1 cellular context compared by ENCODE assay signal in the genomic region with DNA sequence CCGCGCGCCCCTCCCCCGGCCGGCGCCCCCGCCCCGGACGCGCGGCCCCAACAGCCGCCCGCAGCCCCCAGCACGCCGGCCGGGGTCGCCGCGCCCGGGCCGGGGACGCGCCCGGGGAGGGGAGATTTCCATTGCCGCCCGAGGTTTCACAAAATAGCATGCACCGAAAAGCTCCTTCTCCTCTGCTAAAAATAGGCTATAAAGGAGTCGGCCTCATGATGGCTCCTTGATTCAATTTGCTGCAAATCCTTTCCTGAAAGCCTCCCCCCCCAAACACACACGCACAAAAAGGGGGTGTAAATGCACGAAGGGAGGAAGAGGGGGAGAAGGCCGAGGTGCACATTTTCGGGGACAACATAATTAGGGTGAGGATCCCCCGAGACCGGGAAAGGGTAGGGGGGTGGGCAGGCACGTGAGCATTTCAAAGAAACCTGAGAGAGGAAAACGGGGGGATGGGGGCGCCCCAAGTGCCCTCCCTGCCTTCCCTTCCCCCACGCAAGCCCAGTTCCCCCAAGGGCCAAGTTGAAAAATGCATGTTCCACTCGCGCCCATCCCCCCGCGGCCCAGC.
TF ChIP-seq lines count a peak whose summit lies in the region.

No MANE protein-coding gene starts in this region.

TF ChIP-seq in K562, 482 proteins besides CTCF, POLR2A, EP300 and RAD21 (continued from another document and continues in another):
- peak; percentile 38; the same call in 1 of the 2 replicates for TF ChIP-seq PHF8 (IDR thresholded peaks at IDR 0.05; ENCODE audit: borderline replicate concordance, low read length)
- TF ChIP-seq HDAC1 (IDR thresholded peaks at IDR 0.05), result peak in 1 of 2 experiments; percentile 38; a peak in 2 of 4 replicates
- TF ChIP-seq MBD1 (CRISPR knock-in tag; IDR thresholded peaks at IDR 0.05), result no peak
- TF ChIP-seq BRD9 (IDR thresholded peaks at IDR 0.05; ENCODE audit: low read depth, partially characterized antibody), result peak; percentile 21
- no peak; a peak in 1 of 4 replicates for TF ChIP-seq MAZ (CRISPR knock-in tag; conservative IDR thresholded peaks at IDR 0.05 in 1 of 2, IDR thresholded peaks at IDR 0.05 in 1 of 2)
- TF ChIP-seq PHF21A (IDR thresholded peaks at IDR 0.05; ENCODE audit: borderline replicate concordance, low read depth), result peak; percentile 14; the same call in 1 of the 2 replicates
- TF ChIP-seq CXXC5 (CRISPR knock-in tag; IDR thresholded peaks at IDR 0.05), result 0 out of 2 replicates have a peak, but pooled peaks have one; percentile 31
- TF ChIP-seq MAX (CRISPR knock-in tag; IDR thresholded peaks at IDR 0.05), result 0 out of 2 replicates have a peak, but pooled peaks have one; percentile 14
- peak; percentile 16; the same call in 1 of the 2 replicates for TF ChIP-seq TAF7 (tag; IDR thresholded peaks at IDR 0.05)
- TF ChIP-seq CCNT2 (IDR thresholded peaks at IDR 0.05; ENCODE audit: borderline replicate concordance, extremely low read depth, insufficient read length, low read depth, low read length), result peak; percentile 63
- TF ChIP-seq ESRRA (IDR thresholded peaks at IDR 0.05; ENCODE audit: borderline replicate concordance, low read depth), result no peak
- TF ChIP-seq ADNP (tag; IDR thresholded peaks at IDR 0.05), result no peak
- TF ChIP-seq MAFF (IDR thresholded peaks at IDR 0.05; ENCODE audit: low read length), result no peak
- TF ChIP-seq, protein P1, sequence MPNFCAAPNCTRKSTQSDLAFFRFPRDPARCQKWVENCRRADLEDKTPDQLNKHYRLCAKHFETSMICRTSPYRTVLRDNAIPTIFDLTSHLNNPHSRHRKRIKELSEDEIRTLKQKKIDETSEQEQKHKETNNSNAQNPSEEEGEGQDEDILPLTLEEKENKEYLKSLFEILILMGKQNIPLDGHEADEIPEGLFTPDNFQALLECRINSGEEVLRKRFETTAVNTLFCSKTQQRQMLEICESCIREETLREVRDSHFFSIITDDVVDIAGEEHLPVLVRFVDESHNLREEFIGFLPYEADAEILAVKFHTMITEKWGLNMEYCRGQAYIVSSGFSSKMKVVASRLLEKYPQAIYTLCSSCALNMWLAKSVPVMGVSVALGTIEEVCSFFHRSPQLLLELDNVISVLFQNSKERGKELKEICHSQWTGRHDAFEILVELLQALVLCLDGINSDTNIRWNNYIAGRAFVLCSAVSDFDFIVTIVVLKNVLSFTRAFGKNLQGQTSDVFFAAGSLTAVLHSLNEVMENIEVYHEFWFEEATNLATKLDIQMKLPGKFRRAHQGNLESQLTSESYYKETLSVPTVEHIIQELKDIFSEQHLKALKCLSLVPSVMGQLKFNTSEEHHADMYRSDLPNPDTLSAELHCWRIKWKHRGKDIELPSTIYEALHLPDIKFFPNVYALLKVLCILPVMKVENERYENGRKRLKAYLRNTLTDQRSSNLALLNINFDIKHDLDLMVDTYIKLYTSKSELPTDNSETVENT (CRISPR knock-in tag; IDR thresholded peaks at IDR 0.05), result no peak
- no peak for TF ChIP-seq RBM17 (IDR thresholded peaks at IDR 0.05; ENCODE audit: borderline replicate concordance, low read depth, low read length)
- TF ChIP-seq, protein P2, sequence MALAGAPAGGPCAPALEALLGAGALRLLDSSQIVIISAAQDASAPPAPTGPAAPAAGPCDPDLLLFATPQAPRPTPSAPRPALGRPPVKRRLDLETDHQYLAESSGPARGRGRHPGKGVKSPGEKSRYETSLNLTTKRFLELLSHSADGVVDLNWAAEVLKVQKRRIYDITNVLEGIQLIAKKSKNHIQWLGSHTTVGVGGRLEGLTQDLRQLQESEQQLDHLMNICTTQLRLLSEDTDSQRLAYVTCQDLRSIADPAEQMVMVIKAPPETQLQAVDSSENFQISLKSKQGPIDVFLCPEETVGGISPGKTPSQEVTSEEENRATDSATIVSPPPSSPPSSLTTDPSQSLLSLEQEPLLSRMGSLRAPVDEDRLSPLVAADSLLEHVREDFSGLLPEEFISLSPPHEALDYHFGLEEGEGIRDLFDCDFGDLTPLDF (CRISPR knock-in tag; IDR thresholded peaks at IDR 0.05), result no peak
- TF ChIP-seq, protein P3, sequence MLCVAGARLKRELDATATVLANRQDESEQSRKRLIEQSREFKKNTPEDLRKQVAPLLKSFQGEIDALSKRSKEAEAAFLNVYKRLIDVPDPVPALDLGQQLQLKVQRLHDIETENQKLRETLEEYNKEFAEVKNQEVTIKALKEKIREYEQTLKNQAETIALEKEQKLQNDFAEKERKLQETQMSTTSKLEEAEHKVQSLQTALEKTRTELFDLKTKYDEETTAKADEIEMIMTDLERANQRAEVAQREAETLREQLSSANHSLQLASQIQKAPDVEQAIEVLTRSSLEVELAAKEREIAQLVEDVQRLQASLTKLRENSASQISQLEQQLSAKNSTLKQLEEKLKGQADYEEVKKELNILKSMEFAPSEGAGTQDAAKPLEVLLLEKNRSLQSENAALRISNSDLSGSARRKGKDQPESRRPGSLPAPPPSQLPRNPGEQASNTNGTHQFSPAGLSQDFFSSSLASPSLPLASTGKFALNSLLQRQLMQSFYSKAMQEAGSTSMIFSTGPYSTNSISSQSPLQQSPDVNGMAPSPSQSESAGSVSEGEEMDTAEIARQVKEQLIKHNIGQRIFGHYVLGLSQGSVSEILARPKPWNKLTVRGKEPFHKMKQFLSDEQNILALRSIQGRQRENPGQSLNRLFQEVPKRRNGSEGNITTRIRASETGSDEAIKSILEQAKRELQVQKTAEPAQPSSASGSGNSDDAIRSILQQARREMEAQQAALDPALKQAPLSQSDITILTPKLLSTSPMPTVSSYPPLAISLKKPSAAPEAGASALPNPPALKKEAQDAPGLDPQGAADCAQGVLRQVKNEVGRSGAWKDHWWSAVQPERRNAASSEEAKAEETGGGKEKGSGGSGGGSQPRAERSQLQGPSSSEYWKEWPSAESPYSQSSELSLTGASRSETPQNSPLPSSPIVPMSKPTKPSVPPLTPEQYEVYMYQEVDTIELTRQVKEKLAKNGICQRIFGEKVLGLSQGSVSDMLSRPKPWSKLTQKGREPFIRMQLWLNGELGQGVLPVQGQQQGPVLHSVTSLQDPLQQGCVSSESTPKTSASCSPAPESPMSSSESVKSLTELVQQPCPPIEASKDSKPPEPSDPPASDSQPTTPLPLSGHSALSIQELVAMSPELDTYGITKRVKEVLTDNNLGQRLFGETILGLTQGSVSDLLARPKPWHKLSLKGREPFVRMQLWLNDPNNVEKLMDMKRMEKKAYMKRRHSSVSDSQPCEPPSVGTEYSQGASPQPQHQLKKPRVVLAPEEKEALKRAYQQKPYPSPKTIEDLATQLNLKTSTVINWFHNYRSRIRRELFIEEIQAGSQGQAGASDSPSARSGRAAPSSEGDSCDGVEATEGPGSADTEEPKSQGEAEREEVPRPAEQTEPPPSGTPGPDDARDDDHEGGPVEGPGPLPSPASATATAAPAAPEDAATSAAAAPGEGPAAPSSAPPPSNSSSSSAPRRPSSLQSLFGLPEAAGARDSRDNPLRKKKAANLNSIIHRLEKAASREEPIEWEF (CRISPR knock-in tag; IDR thresholded peaks at IDR 0.05), result no peak
- peak; percentile 74 for TF ChIP-seq RBFOX2 (IDR thresholded peaks at IDR 0.05; ENCODE audit: low read depth, low read length)
- no peak for TF ChIP-seq TAF9B (IDR thresholded peaks at IDR 0.05; ENCODE audit: partially characterized antibody)
- TF ChIP-seq USF1 (CRISPR knock-in tag; IDR thresholded peaks at IDR 0.05), result 0 out of 2 replicates have a peak, but pooled peaks have one; percentile 51
- TF ChIP-seq ZFPM2 (CRISPR knock-in tag; IDR thresholded peaks at IDR 0.05), result no peak
- TF ChIP-seq KLF10 (CRISPR knock-in tag; IDR thresholded peaks at IDR 0.05), result no peak
- peak; percentile 9; the same call in 1 of the 2 replicates for TF ChIP-seq EGR1 (conservative IDR thresholded peaks at IDR 0.05)
- 0 out of 2 replicates have a peak, but pooled peaks have one; percentile 37 for TF ChIP-seq RB1 (IDR thresholded peaks at IDR 0.05; ENCODE audit: low read depth)
- no peak for TF ChIP-seq CHAMP1 (IDR thresholded peaks at IDR 0.05)
- peak; percentile 69 for TF ChIP-seq ZFX (CRISPR knock-in tag; IDR thresholded peaks at IDR 0.05)
